Comparison of ENCODE assay signal across 2 cellular contexts in the genomic region with DNA sequence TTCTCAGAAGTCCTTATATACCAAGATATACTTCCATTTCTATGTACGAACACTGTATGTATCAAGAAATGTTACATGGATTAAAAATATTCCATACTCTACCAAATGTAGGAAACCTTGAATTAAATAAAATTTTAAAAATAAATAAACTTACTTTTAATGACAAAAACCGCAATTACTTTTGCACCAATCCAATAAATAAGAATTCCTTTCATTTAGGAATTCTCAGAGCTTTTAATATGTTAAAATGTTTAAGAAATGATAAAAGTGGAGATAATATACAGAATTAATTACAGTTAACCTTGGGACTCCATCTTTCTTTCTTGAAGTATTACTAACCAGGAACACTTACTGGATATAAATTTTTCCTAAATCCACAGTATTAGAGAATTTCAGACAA.
A peak's percentile ranks its signal among the peaks of the same experiment; 100 is the strongest.
TF ChIP-seq lines count a peak whose summit lies in the region.

No MANE protein-coding gene starts in this region.

TF ChIP-seq in HepG2, 621 proteins besides CTCF, POLR2A, EP300 and RAD21:
- TF ChIP-seq ZBTB40 (IDR thresholded peaks at IDR 0.05) (peak; percentile 74; the same call in 1 of the 2 replicates), ZBTB40 (CRISPR knock-in tag; IDR thresholded peaks at IDR 0.05) (no peak), TIGD3 (CRISPR knock-in tag; IDR thresholded peaks at IDR 0.05; ENCODE audit: borderline replicate concordance) (no peak), NAIF1 (CRISPR knock-in tag; IDR thresholded peaks at IDR 0.05; ENCODE audit: borderline replicate concordance) (no peak), ZBTB7A (CRISPR knock-in tag; IDR thresholded peaks at IDR 0.05) (no peak), FOXO4 (CRISPR knock-in tag; conservative IDR thresholded peaks at IDR 0.05) (no peak)

TF ChIP-seq in GM12878, 131 proteins besides CTCF, POLR2A, EP300 and RAD21:
- TF ChIP-seq, protein P1, sequence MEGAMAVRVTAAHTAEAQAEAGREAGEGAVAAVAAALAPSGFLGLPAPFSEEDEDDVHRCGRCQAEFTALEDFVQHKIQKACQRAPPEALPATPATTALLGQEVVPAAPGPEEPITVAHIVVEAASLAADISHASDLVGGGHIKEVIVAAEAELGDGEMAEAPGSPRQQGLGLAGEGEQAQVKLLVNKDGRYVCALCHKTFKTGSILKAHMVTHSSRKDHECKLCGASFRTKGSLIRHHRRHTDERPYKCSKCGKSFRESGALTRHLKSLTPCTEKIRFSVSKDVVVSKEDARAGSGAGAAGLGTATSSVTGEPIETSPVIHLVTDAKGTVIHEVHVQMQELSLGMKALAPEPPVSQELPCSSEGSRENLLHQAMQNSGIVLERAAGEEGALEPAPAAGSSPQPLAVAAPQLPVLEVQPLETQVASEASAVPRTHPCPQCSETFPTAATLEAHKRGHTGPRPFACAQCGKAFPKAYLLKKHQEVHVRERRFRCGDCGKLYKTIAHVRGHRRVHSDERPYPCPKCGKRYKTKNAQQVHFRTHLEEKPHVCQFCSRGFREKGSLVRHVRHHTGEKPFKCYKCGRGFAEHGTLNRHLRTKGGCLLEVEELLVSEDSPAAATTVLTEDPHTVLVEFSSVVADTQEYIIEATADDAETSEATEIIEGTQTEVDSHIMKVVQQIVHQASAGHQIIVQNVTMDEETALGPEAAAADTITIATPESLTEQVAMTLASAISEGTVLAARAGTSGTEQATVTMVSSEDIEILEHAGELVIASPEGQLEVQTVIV (IDR thresholded peaks at IDR 0.05; ENCODE audit: borderline replicate concordance, partially characterized antibody): no peak
- TF ChIP-seq SP1 (IDR thresholded peaks at IDR 0.05; ENCODE audit: low read depth, low read length) (no peak), ZBTB40 (IDR thresholded peaks at IDR 0.05; ENCODE audit: borderline replicate concordance) (peak; percentile 25; the same call in 1 of the 2 replicates), FOXK2 (IDR thresholded peaks at IDR 0.05) (no peak)
